29 cellular contexts compared by ENCODE assay signal in genomic region chr10:107978455-107978854, GRCh38.
DNase-seq lines count a peak whose midpoint lies in the region; ATAC-seq and TF ChIP-seq lines count a peak whose summit lies in the region.
"Had no signal": no experiment of that assay in that cellular context is flagged by ENCODE, and none has a peak within 500 bp of the region (broad histone marks: within the 10 kb centered on the region; RNA-seq: fewer than 3 reads in every experiment).

No MANE protein-coding gene starts in this region.

- H3K4me3 ChIP-seq in mucosa of descending colon = no peak overlapping the region
- H3K4me3 ChIP-seq: A549; BLaER1; BLaER1 treated with 17β-estradiol and CSF1 and Interleukin-3, amounts not matched to agents 10 nM and 100 nM had no signal

- POLR2A ChIA-PET in activated CD8-positive, alpha-beta T cell treated with anti-CD3 and anti-CD28 coated beads for 36 hours (lab: Charles Lee) = no interaction called here

- H3K4me3 Mint-ChIP-seq in activated CD8-positive, alpha-beta T cell treated with anti-CD3 and anti-CD28 coated beads for 36 hours = no peak overlapping the region
- H3K4me3 Mint-ChIP-seq: B cell; CD14-positive monocyte; CD4-positive, alpha-beta memory T cell; CD4-positive, alpha-beta T cell; CD4-positive, CD25-positive, alpha-beta regulatory T cell; CD8-positive, alpha-beta memory T cell; CD8-positive, alpha-beta T cell had no signal

- no peaks in the 10 kb centered on the region for H3K9me3 ChIP-seq in mucosa of descending colon
- H3K9me3 ChIP-seq: A549; BE2C; BLaER1 treated with 17β-estradiol and CSF1 and Interleukin-3, amounts not matched to agents 10 nM and 100 nM; Caco-2 had no signal

- H3K36me3 Mint-ChIP-seq in activated CD8-positive, alpha-beta T cell treated with anti-CD3 and anti-CD28 coated beads for 36 hours (ENCODE audit: low read depth) = no peaks in the 10 kb centered on the region
- H3K36me3 Mint-ChIP-seq: CD14-positive monocyte; CD4-positive, alpha-beta memory T cell; CD4-positive, CD25-positive, alpha-beta regulatory T cell; CD8-positive, alpha-beta memory T cell; CD8-positive, alpha-beta T cell had no signal

- DNase-seq in left colon (no peak), mucosa of descending colon (no peak), COLO829 (ENCODE audit: low spot score) (no peak)
- no peak for DNase-seq in activated CD8-positive, alpha-beta T cell treated with anti-CD3 and anti-CD28 coated beads for 36 hours
- DNase-seq: 8988T; ACHN; AML-193; BE2C; C1 segment of cervical spinal cord; Caco-2; Calu3; CD4-positive, alpha-beta memory T cell; CD4-positive, alpha-beta T cell; CD4-positive, CD25-positive, alpha-beta regulatory T cell; CD8-positive, alpha-beta memory T cell; CD8-positive, alpha-beta T cell; COR-L47; DMS 273 treated with DMSO at 0.1 percent for 48 hours; DMS153; DMS53; DMS79; DMS79 treated with DMSO at 0.1 percent for 48 hours; DND-41; EL had no signal

- H3K27me3 Mint-ChIP-seq in activated CD8-positive, alpha-beta T cell treated with anti-CD3 and anti-CD28 coated beads for 36 hours = no peaks in the 10 kb centered on the region
- H3K27me3 Mint-ChIP-seq: B cell; CD4-positive, alpha-beta memory T cell; CD4-positive, alpha-beta T cell; CD4-positive, CD25-positive, alpha-beta regulatory T cell; CD8-positive, alpha-beta memory T cell had no signal

- H3K9me3 Mint-ChIP-seq in activated CD8-positive, alpha-beta T cell treated with anti-CD3 and anti-CD28 coated beads for 36 hours = peaks cover 12% of the 10 kb centered on the region

- no peaks in the 10 kb centered on the region for H3K4me1 ChIP-seq in mucosa of descending colon (ENCODE audit: low read depth)
- H3K4me1 ChIP-seq: A549; BE2C; BLaER1; BLaER1 treated with 17β-estradiol and CSF1 and Interleukin-3, amounts not matched to agents 10 nM and 100 nM; Caco-2 had no signal

- H3K27ac Mint-ChIP-seq in activated CD8-positive, alpha-beta T cell treated with anti-CD3 and anti-CD28 coated beads for 36 hours = no peak overlapping the region
- H3K27ac Mint-ChIP-seq: B cell; CD14-positive monocyte; CD4-positive, alpha-beta memory T cell; CD4-positive, alpha-beta T cell; CD4-positive, CD25-positive, alpha-beta regulatory T cell; CD8-positive, alpha-beta memory T cell; CD8-positive, alpha-beta T cell had no signal

- ATAC-seq in left colon = peak; percentile 52
- ATAC-seq in mucosa of descending colon = peak; percentile 58
- ATAC-seq in activated CD8-positive, alpha-beta T cell treated with anti-CD3 and anti-CD28 coated beads for 36 hours = no peak
- ATAC-seq: A549; CD8-positive, alpha-beta T cell had no signal

- intact Hi-C loops in left colon (cut with DNase I, micrococcal nuclease) = no loop called here
- intact Hi-C loops in mucosa of descending colon (cut with DNase I, micrococcal nuclease) = no loop called here
- intact Hi-C loops in activated CD8-positive, alpha-beta T cell treated with anti-CD3 and anti-CD28 coated beads for 36 hours (cut with micrococcal nuclease) = no loop called here

- H3K36me3 ChIP-seq in mucosa of descending colon (ENCODE audit: low read depth) = no peaks in the 10 kb centered on the region
- H3K36me3 ChIP-seq: BE2C; BLaER1; BLaER1 treated with 17β-estradiol and CSF1 and Interleukin-3, amounts not matched to agents 10 nM and 100 nM had no signal

- H3K4me1 Mint-ChIP-seq in activated CD8-positive, alpha-beta T cell treated with anti-CD3 and anti-CD28 coated beads for 36 hours (ENCODE audit: low read depth) = no peaks in the 10 kb centered on the region
- H3K4me1 Mint-ChIP-seq: B cell; CD14-positive monocyte; CD4-positive, alpha-beta memory T cell; CD4-positive, CD25-positive, alpha-beta regulatory T cell; CD8-positive, alpha-beta memory T cell had no signal

- TF ChIP-seq CTCF in mucosa of descending colon (IDR thresholded peaks at IDR 0.05) = no peak
- TF ChIP-seq CTCF in activated CD8-positive, alpha-beta T cell treated with anti-CD3 and anti-CD28 coated beads for 36 hours (IDR thresholded peaks at IDR 0.05) = no peak

- CTCF ChIA-PET in activated CD8-positive, alpha-beta T cell treated with anti-CD3 and anti-CD28 coated beads for 36 hours (lab: Charles Lee) = no interaction called here
